ENCODE assay signal across 8 cellular contexts in genomic region chr5:50962934-50963646, GRCh38.
DNase-seq lines count a peak whose midpoint lies in the region; ATAC-seq, FAIRE-seq and TF ChIP-seq lines count a peak whose summit lies in the region.

No MANE protein-coding gene starts in this region.

- TF ChIP-seq POLR2A in HepG2 (IDR thresholded peaks at IDR 0.05; ENCODE audit: insufficient read depth in 1 of 2, low read depth in 2 of 2, low read length in 2 of 2): no peak

- no TSS peak for BruUV-seq in HepG2 (replicated peaks; lab: Mats Ljungman, UMichigan)

- H3K4me3 ChIP-seq in AG10803 (ENCODE audit: low read length) (peak overlapping the region; percentile 58), colonic mucosa (peak overlapping the region; percentile 34), HepG2 (replicated peaks in 1 of 3; ENCODE audit: insufficient read depth in 1 of 3, low read depth in 2 of 3, low read length in 3 of 3) (peak overlapping the region in 2 of 3 experiments; percentile 23 to 42; a peak in 2 of 6 replicates)

- intact Hi-C loops in colonic mucosa (cut with DNase I): loop anchor here (10.0 kb wide), 1 partner anchor 1692 kb away; no protein-coding TSS in a partner anchor
- intact Hi-C loops in HepG2 (cut with micrococcal nuclease; ENCODE audit: unreplicated experiment): loop anchor here (1.0 kb wide), 1 partner anchor 1044 kb away; no protein-coding TSS in a partner anchor

- peak; percentile 43 for FAIRE-seq in HepG2 (lab: Jason Lieb, UNC)

- POLR2A ChIA-PET in HepG2 (lab: Yijun Ruan, JAX): no interaction called here

- H3K9ac ChIP-seq in colonic mucosa (ENCODE audit: low read depth in 2 of 2, low read length in 2 of 2) (peak overlapping the region in 1 of 2 donors; percentile 51), HepG2 (ENCODE audit: insufficient read depth, low read depth, low read length) (no peak overlapping the region)

- TF ChIP-seq EP300 in HepG2 (IDR thresholded peaks at IDR 0.05; ENCODE audit: low read depth in 2 of 2, low read length in 2 of 2) (no peak), HepG2 (CRISPR knock-in tag; IDR thresholded peaks at IDR 0.05; ENCODE audit: borderline replicate concordance) (no peak)

- H3K79me2 ChIP-seq in HepG2 (ENCODE audit: insufficient read depth, low read length): no peaks in the 10 kb centered on the region

- ATAC-seq in GM18907 (IDR thresholded peaks at IDR 0.05; ENCODE audit: unreplicated experiment) (peak; percentile 91), HG03159 (IDR thresholded peaks at IDR 0.05; ENCODE audit: unreplicated experiment) (peak; percentile 71), HepG2 (peak; percentile 96)

- peaks cover 35% of the 10 kb centered on the region for H3K27me3 ChIP-seq in colonic mucosa
- peaks cover 0 to 43% of the 10 kb centered on the region in 2 experiments for H3K27me3 ChIP-seq in HepG2 (ENCODE audit: control insufficient read depth in 1 of 2, insufficient read depth in 2 of 2, low read length in 2 of 2)

- WGBS in HepG2 (ENCODE audit: low lambda C conversion rate): 17% methylated on average over 25 of the region's 38 CpGs

- peak; percentile 96 for TF ChIP-seq CTCF in AG10803 (conservative IDR thresholded peaks at IDR 0.05; ENCODE audit: low read length)
- peak; percentile 82 for TF ChIP-seq CTCF in colonic mucosa (IDR thresholded peaks at IDR 0.05)
- peak; percentile 94 for TF ChIP-seq CTCF in HepG2 (CRISPR knock-in tag; IDR thresholded peaks at IDR 0.05)

- H2AFZ ChIP-seq in HepG2 (ENCODE audit: low read length): no peak overlapping the region

- H3K27ac ChIP-seq in colonic mucosa (no peak overlapping the region), HepG2 (ENCODE audit: extremely low read length, insufficient read depth, low read length) (no peak overlapping the region)

- peak overlapping the region; percentile 50 for H3K4me2 ChIP-seq in HepG2 (ENCODE audit: low read depth, low read length)

- H3K4me1 ChIP-seq in colonic mucosa (no peaks in the 10 kb centered on the region), HepG2 (ENCODE audit: insufficient read depth, low read length) (0 out of 2 replicates have a peak, but pooled peaks cover 4% of the 10 kb centered on the region)

- CTCF ChIA-PET in HepG2 (lab: Yijun Ruan, JAX; ENCODE audit: low intra/inter-chr PET ratio, low total read pairs): interaction anchor here (0.6 to 2.4 kb wide), 5 partner anchors 383 to 1694 kb away, joined by 3 to 16 read pairs (median 4); no protein-coding TSS in a partner anchor

- H3K9me3 ChIP-seq in colonic mucosa (no peaks in the 10 kb centered on the region), HepG2 (ENCODE audit: low read length) (no peaks in the 10 kb centered on the region)

- in situ Hi-C loops in HepG2 (cut with HindIII; ENCODE audit: extremely low pct_ligation_motif_present, low pct_unique_long_range_greater_than_20kb): loop anchor here (10.0 to 25.0 kb wide), 3 partner anchors 382 to 1692 kb away; no protein-coding TSS in a partner anchor

- DNase-seq in AG10803 (ENCODE audit: low read depth) (peak; percentile 39), NCI-H2196 treated with DMSO at 0.1 percent for 48 hours (lab: John Stamatoyannopoulos, UW; ENCODE audit: unreplicated experiment) (peak; percentile 3), colonic mucosa (peak; percentile 82), HepG2 (ENCODE audit: low spot score) (peak; percentile 45)
- peak; percentile 43 to 61 for DNase-seq in activated CD4-positive, alpha-beta T cell treated with anti-CD3 and anti-CD28 coated beads for 24 hours (ENCODE audit: low read depth in 2 of 2)
- peak; percentile 64 for DNase-seq in stimulated activated CD4-positive, alpha-beta T cell treated with anti-CD3 and anti-CD28 coated beads, Interleukin-4, amount 100 ng/mL, for 1 hour

- no peaks in the 10 kb centered on the region for H4K20me1 ChIP-seq in HepG2 (ENCODE audit: insufficient read depth, low read length)

- TF ChIP-seq RAD21 in HepG2 (CRISPR knock-in tag; IDR thresholded peaks at IDR 0.05): peak; percentile 79

- no peaks in the 10 kb centered on the region for H3K36me3 ChIP-seq in colonic mucosa
- H3K36me3 ChIP-seq in HepG2 (replicated peaks in 1 of 2; ENCODE audit: control insufficient read depth in 1 of 2, insufficient read depth in 2 of 2, low read length in 2 of 2): no peaks in the 10 kb centered on the region

TF ChIP-seq in HepG2, 621 proteins besides CTCF, POLR2A, EP300 and RAD21 (continues in another document):
- TF ChIP-seq ZMYM4 (CRISPR knock-in tag; IDR thresholded peaks at IDR 0.05) (peak; percentile 48; the same call in 1 of the 2 replicates), HNF1B (CRISPR knock-in tag; IDR thresholded peaks at IDR 0.05) (0 out of 2 replicates have a peak, but pooled peaks have one; percentile 64), MTF2 (CRISPR knock-in tag; IDR thresholded peaks at IDR 0.05; ENCODE audit: borderline replicate concordance) (peak; percentile 32; the same call in 1 of the 2 replicates), ZNF501 (CRISPR knock-in tag; IDR thresholded peaks at IDR 0.05) (peak; percentile 49; the same call in 1 of the 2 replicates), NFYC (CRISPR knock-in tag; IDR thresholded peaks at IDR 0.05) (peak; percentile 47; the same call in 1 of the 2 replicates), MIER3 (CRISPR knock-in tag; IDR thresholded peaks at IDR 0.05; ENCODE audit: borderline replicate concordance) (no peak), KIAA2018 (CRISPR knock-in tag; IDR thresholded peaks at IDR 0.05; ENCODE audit: borderline replicate concordance) (no peak), NFYB (CRISPR knock-in tag; IDR thresholded peaks at IDR 0.05) (peak; percentile 63), LCORL (IDR thresholded peaks at IDR 0.05) (peak; percentile 70; the same call in 1 of the 2 replicates), LCORL (CRISPR knock-in tag; IDR thresholded peaks at IDR 0.05) (no peak), ZNF101 (CRISPR knock-in tag; IDR thresholded peaks at IDR 0.05; ENCODE audit: borderline replicate concordance, low read depth) (no peak), XRCC5 (optimal IDR thresholded peaks at IDR 0.05; ENCODE audit: low read length) (peak; percentile 45)

Comparison
In these comparisons a context has a peak if more than half of its experiments do, and no peak if none do; other contexts are left out.
1. DNase-seq: peak in every context shown above with its lines; median percentile 82 in colonic mucosa; 64 in stimulated activated CD4-positive, alpha-beta T cell treated with anti-CD3 and anti-CD28 coated beads, Interleukin-4, amount 100 ng/mL, for 1 hour; 52 in activated CD4-positive, alpha-beta T cell treated with anti-CD3 and anti-CD28 coated beads for 24 hours; 45 in HepG2; 39 in AG10803; 3 in NCI-H2196 treated with DMSO at 0.1 percent for 48 hours.